ENCODE assay signal across 17 cellular contexts in genomic region chrX:123086768-123087167, GRCh38.
DNase-seq lines count a peak whose midpoint lies in the region; ATAC-seq, FAIRE-seq and TF ChIP-seq lines count a peak whose summit lies in the region.
"Had no signal": no experiment of that assay in that cellular context is flagged by ENCODE, and none has a peak within 500 bp of the region (broad histone marks: within the 10 kb centered on the region; RNA-seq: fewer than 3 reads in every experiment).

No MANE protein-coding gene starts in this region.

- TF ChIP-seq RAD21 in K562 (CRISPR knock-in tag; conservative IDR thresholded peaks at IDR 0.05 in 1 of 2, IDR thresholded peaks at IDR 0.05 in 1 of 2), result no peak

- in situ Hi-C loops in mammary epithelial cell (cut with MboI; ENCODE audit: low sequenced_read_pairs in 2 of 2), result no loop called here
- in situ Hi-C loops in K562 (cut with MboI), result no loop called here

- peaks cover 20% of the 10 kb centered on the region for H3K4me1 ChIP-seq in mammary epithelial cell (ENCODE audit: insufficient read depth, low read length)
- H3K4me1 ChIP-seq in K562 (replicated peaks in 1 of 2; ENCODE audit: control insufficient read depth in 2 of 2, insufficient read depth in 2 of 2, low read length in 2 of 2), result no peaks in the 10 kb centered on the region
- peaks cover 0 to 23% (median 5%) of the 10 kb centered on the region in 4 donors for H3K4me1 ChIP-seq in right lobe of liver
- H3K4me1 ChIP-seq: BLaER1 treated with 17β-estradiol and CSF1 and Interleukin-3, amounts not matched to agents 10 nM and 100 nM had no signal

- ATAC-seq in K562 (no peak), right lobe of liver (peak in 3 of 4 donors; percentile 8 to 22 (median 15)), HG03520 (IDR thresholded peaks at IDR 0.05; ENCODE audit: unreplicated experiment) (no peak)
- ATAC-seq: CD8-positive, alpha-beta T cell; GM12878 had no signal

- H3K27me3 ChIP-seq in mammary epithelial cell (ENCODE audit: insufficient read depth, low read length) (no peaks in the 10 kb centered on the region), K562 (ENCODE audit: control insufficient read depth in 2 of 2, insufficient read depth in 2 of 2, low read length in 2 of 2) (no peaks in the 10 kb centered on the region), right lobe of liver (no peaks in the 10 kb centered on the region)

- dilution Hi-C loops in mammary epithelial cell (cut with HindIII; ENCODE audit: low sequenced_read_pairs), result no loop called here

- TF ChIP-seq EP300 in K562 (IDR thresholded peaks at IDR 0.05; ENCODE audit: low read length), result no peak

- peaks cover 29% of the 10 kb centered on the region for H3K9me3 Mint-ChIP-seq in MCF 10A (ENCODE audit: unreplicated experiment)
- H3K9me3 Mint-ChIP-seq: CD8-positive, alpha-beta T cell had no signal

- intact Hi-C loops in mammary epithelial cell (cut with micrococcal nuclease), result loop anchor here (5.0 to 10.0 kb wide), 2 partner anchors 71 to 222 kb away; no protein-coding TSS in a partner anchor
- intact Hi-C loops in MCF 10A (cut with micrococcal nuclease), result loop anchor here (10.0 kb wide), 1 partner anchor 338 kb away; no protein-coding TSS in a partner anchor
- intact Hi-C loops in K562 (cut with micrococcal nuclease), result no loop called here
- intact Hi-C loops in right lobe of liver (cut with DNase I), result no loop called here

- H3K27me3 Mint-ChIP-seq in MCF 10A (ENCODE audit: insufficient read depth, unreplicated experiment), result no peaks in the 10 kb centered on the region
- H3K27me3 Mint-ChIP-seq: B cell, IgD-negative memory B cell had no signal

- no peak overlapping the region for H2AFZ ChIP-seq in mammary epithelial cell (ENCODE audit: low read depth, low read length)
- H2AFZ ChIP-seq in K562 (ENCODE audit: low read depth, low read length), result no peak overlapping the region

- no peak overlapping the region for H3K27ac Mint-ChIP-seq in MCF 10A (ENCODE audit: low read depth, unreplicated experiment)
- H3K27ac Mint-ChIP-seq: B cell; CD8-positive, alpha-beta T cell; H9; IgD-negative memory B cell had no signal

- H3K4me1 Mint-ChIP-seq in MCF 10A (ENCODE audit: insufficient read depth, unreplicated experiment), result peaks cover 40% of the 10 kb centered on the region
- H3K4me1 Mint-ChIP-seq: B cell, IgD-negative memory B cell had no signal

- H3K9me1 ChIP-seq in K562 (ENCODE audit: control insufficient read depth, insufficient read depth, low read length), result no peaks in the 10 kb centered on the region

- H3K27ac ChIP-seq in mammary epithelial cell (ENCODE audit: insufficient read depth, low read depth, low read length) (peak overlapping the region; percentile 17), K562 (ENCODE audit: extremely low read depth, low read depth, low read length) (no peak overlapping the region), right lobe of liver (peak overlapping the region in 1 of 3 donors; percentile 32)
- H3K27ac ChIP-seq: 22Rv1; BLaER1 treated with 17β-estradiol and CSF1 and Interleukin-3, amounts not matched to agents 10 nM and 100 nM had no signal

- H3K79me2 ChIP-seq in mammary epithelial cell (ENCODE audit: insufficient read depth, low read length) (no peaks in the 10 kb centered on the region), K562 (ENCODE audit: control insufficient read depth, insufficient read depth, low read length) (no peaks in the 10 kb centered on the region)

- peaks cover 1% of the 10 kb centered on the region for H3K9me3 ChIP-seq in mammary epithelial cell (replicated peaks; ENCODE audit: insufficient read depth, low read length)
- H3K9me3 ChIP-seq in K562 (replicated peaks; ENCODE audit: control insufficient read depth, insufficient read depth, low read depth, low read length), result no peaks in the 10 kb centered on the region
- no peaks in the 10 kb centered on the region for H3K9me3 ChIP-seq in right lobe of liver

- H3K4me3 ChIP-seq in mammary epithelial cell (replicated peaks in 1 of 3; ENCODE audit: insufficient read depth in 1 of 3, low read depth in 2 of 3, low read length in 3 of 3) (no peak overlapping the region), K562 (no peak overlapping the region), right lobe of liver (no peak overlapping the region)
- H3K4me3 ChIP-seq: BLaER1 treated with 17β-estradiol and CSF1 and Interleukin-3, amounts not matched to agents 10 nM and 100 nM; GM12878 had no signal

- H3K9ac ChIP-seq in mammary epithelial cell (ENCODE audit: insufficient read depth, low read length), result no peak overlapping the region
- H3K9ac ChIP-seq in K562 (ENCODE audit: insufficient read depth in 1 of 2, low read depth in 2 of 2, low read length in 2 of 2), result no peak overlapping the region
- H3K9ac ChIP-seq: BLaER1 treated with 17β-estradiol and CSF1 and Interleukin-3, amounts not matched to agents 10 nM and 100 nM had no signal

- CTCF ChIA-PET in mammary epithelial cell (lab: Charles Lee; ENCODE audit: low non-redundant PET), result no interaction called here
- CTCF ChIA-PET in MCF 10A (lab: Yijun Ruan, JAX), result interaction anchor here (0.6 kb wide), 1 partner anchor 175 kb away, joined by 3 read pairs; no protein-coding TSS in a partner anchor
- CTCF ChIA-PET in K562 (lab: Yijun Ruan, JAX; ENCODE audit: low intra/inter-chr PET ratio), result no interaction called here

- BruUV-seq in mammary epithelial cell (replicated peaks; lab: Mats Ljungman, UMichigan), result no TSS peak
- no TSS peak for BruUV-seq in MCF 10A (replicated peaks; lab: Mats Ljungman, UMichigan)
- no TSS peak for BruUV-seq in K562 (replicated peaks; lab: Mats Ljungman, UMichigan)

- TF ChIP-seq CTCF in mammary epithelial cell (conservative IDR thresholded peaks at IDR 0.05 in 1 of 2, IDR thresholded peaks at IDR 0.05 in 1 of 2; ENCODE audit: extremely low read depth in 1 of 2, insufficient read depth in 1 of 2, low read depth in 1 of 2, low read length in 2 of 2) (no peak), MCF 10A (IDR thresholded peaks at IDR 0.05; ENCODE audit: unreplicated experiment) (no peak), K562 (IDR thresholded peaks at IDR 0.05 in 2 of 3, conservative IDR thresholded peaks at IDR 0.05 in 1 of 3; ENCODE audit: insufficient read depth in 2 of 3, low read depth in 1 of 3, low read length in 3 of 3) (no peak), right lobe of liver (IDR thresholded peaks at IDR 0.05) (no peak)

- H3K36me3 Mint-ChIP-seq in MCF 10A (ENCODE audit: insufficient read depth, unreplicated experiment), result peaks cover 6% of the 10 kb centered on the region
- H3K36me3 Mint-ChIP-seq: CD8-positive, alpha-beta T cell had no signal

- no peak for DNase-seq in mammary epithelial cell
- DNase-seq in MCF 10A (ENCODE audit: unreplicated experiment), result no peak
- no peak for DNase-seq in K562 (ENCODE audit: extremely low read depth in 1 of 4, low spot score in 3 of 4)
- DNase-seq in right lobe of liver, result no peak
- no peak for DNase-seq in kidney tubule cell (ENCODE audit: low spot score)
- DNase-seq in activated T-cell treated with anti-CD3 and anti-CD28 coated beads for 4 hours, result no peak
- DNase-seq: CD8-positive, alpha-beta T cell; DMS79 treated with DMSO at 0.1 percent for 48 hours; GF-D8; H9 had no signal

- 42% methylated on average over 2 of the region's 2 CpGs for WGBS in mammary epithelial cell (ENCODE audit: low coverage, missing lambda C conversion rate)
- WGBS in K562 (ENCODE audit: insufficient coverage, low coverage, missing lambda C conversion rate), result 0% methylated on average over 2 of the region's 2 CpGs
- 36% methylated on average over 2 of the region's 2 CpGs for WGBS in right lobe of liver (ENCODE audit: insufficient coverage, low coverage, low lambda C conversion rate, missing lambda C conversion rate)

- H3K4me2 ChIP-seq in mammary epithelial cell (ENCODE audit: insufficient read depth, low read depth, low read length) (no peak overlapping the region), K562 (ENCODE audit: insufficient read depth, low read length) (no peak overlapping the region)
- H3K4me2 ChIP-seq: BLaER1 treated with 17β-estradiol and CSF1 and Interleukin-3, amounts not matched to agents 10 nM and 100 nM had no signal

- H3K4me3 Mint-ChIP-seq in MCF 10A (ENCODE audit: unreplicated experiment), result no peak overlapping the region
- H3K4me3 Mint-ChIP-seq: B cell; CD8-positive, alpha-beta T cell; H9; IgD-negative memory B cell had no signal

- TF ChIP-seq POLR2A in K562 (conservative IDR thresholded peaks at IDR 0.05) (no peak), right lobe of liver (IDR thresholded peaks at IDR 0.05) (no peak)

- no peak for FAIRE-seq in K562 (lab: Jason Lieb, UNC)
- FAIRE-seq: GM12878, H1 had no signal

- H4K20me1 ChIP-seq in mammary epithelial cell (ENCODE audit: insufficient read depth, low read length) (no peaks in the 10 kb centered on the region), K562 (replicated peaks; ENCODE audit: control insufficient read depth, insufficient read depth, low read length) (no peaks in the 10 kb centered on the region)
- H4K20me1 ChIP-seq: BLaER1 treated with 17β-estradiol and CSF1 and Interleukin-3, amounts not matched to agents 10 nM and 100 nM had no signal

- POLR2A ChIA-PET in MCF 10A (lab: Yijun Ruan, JAX), result interaction anchor here (0.9 to 1.4 kb wide), 2 partner anchors 52 to 418 kb away, joined by 3 read pairs; no protein-coding TSS in a partner anchor
- POLR2A ChIA-PET in K562 (lab: Yijun Ruan, JAX), result no interaction called here

- H3K36me3 ChIP-seq in mammary epithelial cell (ENCODE audit: insufficient read depth, low read length) (no peaks in the 10 kb centered on the region), K562 (ENCODE audit: control insufficient read depth, insufficient read depth, low read length) (no peaks in the 10 kb centered on the region), right lobe of liver (no peaks in the 10 kb centered on the region)
- H3K36me3 ChIP-seq: BLaER1 treated with 17β-estradiol and CSF1 and Interleukin-3, amounts not matched to agents 10 nM and 100 nM had no signal

TF ChIP-seq in K562, 482 proteins besides CTCF, POLR2A, EP300 and RAD21:
- no peak for TF ChIP-seq RNF2 (IDR thresholded peaks at IDR 0.05)
- TF ChIP-seq ZNF316 (IDR thresholded peaks at IDR 0.05), result 0 out of 2 replicates have a peak, but pooled peaks have one; percentile 15

Comparison
In these comparisons a context has a peak if more than half of its experiments do, and no peak if none do; other contexts are left out.
1. ATAC-seq: peak in right lobe of liver (3 of 4); none in K562 (single experiment) and HG03520 (single experiment).
2. intact Hi-C loops: an anchor here in mammary epithelial cell (5.0 to 10.0 kb wide) and MCF 10A (10.0 kb wide); none called in K562 and right lobe of liver.